ENCODE assay signal across 1 cellular context in genomic region chr1:118948796-118949195, GRCh38.
TF ChIP-seq lines count a peak whose summit lies in the region.

No MANE protein-coding gene starts in this region.

TF ChIP-seq in GM23338, 12 proteins besides CTCF, POLR2A, EP300 and RAD21 (continued from another document):
- TF ChIP-seq CREB1 (CRISPR knock-in tag; IDR thresholded peaks at IDR 0.05; ENCODE audit: low read depth): no peak
- no peak for TF ChIP-seq ZNF462 (CRISPR knock-in tag; IDR thresholded peaks at IDR 0.05)
- no peak for TF ChIP-seq EZH2phosphoT487 (IDR thresholded peaks at IDR 0.05; ENCODE audit: unreplicated experiment)
- no peak for TF ChIP-seq ZNF331 (CRISPR knock-in tag; IDR thresholded peaks at IDR 0.05; ENCODE audit: low read depth)
- no peak for TF ChIP-seq POLR2AphosphoS5 (IDR thresholded peaks at IDR 0.05; ENCODE audit: low read depth)
- no peak for TF ChIP-seq REST (IDR thresholded peaks at IDR 0.05; ENCODE audit: unreplicated experiment)
- TF ChIP-seq JUNB (IDR thresholded peaks at IDR 0.05; ENCODE audit: unreplicated experiment): no peak
TF ChIP-seq in GM23338: peak in this region for 0.
